ENCODE assay signal across 21 cellular contexts in genomic region chr9:113879318-113879717, GRCh38. TPM values are rescaled to one million over a fixed set of nuclear protein-coding genes. Genes with fewer than 3 reads are reported as not detected.
DNase-seq lines count a peak whose midpoint lies in the region; ATAC-seq and TF ChIP-seq lines count a peak whose summit lies in the region.
"Had no signal": no experiment of that assay in that cellular context is flagged by ENCODE, and none has a peak within 500 bp of the region (broad histone marks: within the 10 kb centered on the region; RNA-seq: fewer than 3 reads in every experiment).

No MANE protein-coding gene starts in this region.

- DNase-seq in activated naive CD4-positive, alpha-beta T cell treated with anti-CD3 and anti-CD28 coated beads, Interleukin-2, amount 10 ng/mL, durations not matched to agents 7 days and 5 days: peak; percentile 39
- no peak for DNase-seq in activated naive CD4-positive, alpha-beta T cell treated with Interleukin-2 at 50 U/mL for 16 hours
- DNase-seq in adrenal gland (peak in 6 of 7 donors; percentile 59 to 80 (median 62)), mesendoderm (no peak), uterus (peak; percentile 48 to 79), sigmoid colon (no peak)
- DNase-seq in CD8-positive, alpha-beta T cell: no peak
- DNase-seq: activated CD4-positive, alpha-beta memory T cell treated with anti-CD3 and anti-CD28 coated beads, Interleukin-2, amount 10 ng/mL, durations not matched to agents 7 days and 5 days; activated naive CD8-positive, alpha-beta T cell treated with anti-CD3 and anti-CD28 coated beads for 36 hours; activated T-cell treated with anti-CD3 and anti-CD28 coated beads, Interleukin-2, amount 50 U/mL, for 48 hours; CD4-positive, CD25-positive, alpha-beta regulatory T cell; NCI-H2029; NCI-H446; stimulated activated naive B cell treated with anti-CD40 and anti-IgM and Interleukin-4, amounts not matched to agents 10 μg/mL and 1 μg/mL and 100 μg/mL, for 72 hours; transverse colon had no signal

- no peaks in the 10 kb centered on the region for H3K9me3 ChIP-seq in adrenal gland (replicated peaks in 1 of 3)
- H3K9me3 ChIP-seq in uterus: no peaks in the 10 kb centered on the region
- no peaks in the 10 kb centered on the region for H3K9me3 ChIP-seq in sigmoid colon
- no peaks in the 10 kb centered on the region for H3K9me3 ChIP-seq in CD8-positive, alpha-beta T cell (ENCODE audit: low read length)
- H3K9me3 ChIP-seq: esophagus muscularis mucosa, heart left ventricle, transverse colon had no signal

- no peak overlapping the region for H3K56ac ChIP-seq in mesendoderm (ENCODE audit: low read length)

- no peak overlapping the region for H2BK120ac ChIP-seq in mesendoderm (ENCODE audit: low read depth, low read length)

- no peak for TF ChIP-seq CTCF in adrenal gland (IDR thresholded peaks at IDR 0.05)
- TF ChIP-seq CTCF in uterus (IDR thresholded peaks at IDR 0.05): no peak
- TF ChIP-seq CTCF in sigmoid colon (IDR thresholded peaks at IDR 0.05): no peak
- no peak for TF ChIP-seq CTCF in CD8-positive, alpha-beta T cell (IDR thresholded peaks at IDR 0.05)

- H4K5ac ChIP-seq in mesendoderm (ENCODE audit: low read length): no peak overlapping the region

- H3K4me3 ChIP-seq in adrenal gland (peak overlapping the region in 1 of 4 donors; percentile 11), mesendoderm (ENCODE audit: low read length) (no peak overlapping the region), uterus (peak overlapping the region in 1 of 2 donors; percentile 17), sigmoid colon (no peak overlapping the region)
- no peak overlapping the region for H3K4me3 ChIP-seq in CD8-positive, alpha-beta T cell (ENCODE audit: low read depth, low read length)
- H3K4me3 ChIP-seq: esophagus muscularis mucosa, GM23338, lung, transverse colon had no signal

- H3K27me3 Mint-ChIP-seq in activated naive CD4-positive, alpha-beta T cell treated with anti-CD3 and anti-CD28 coated beads, Interleukin-2, amount 10 ng/mL, durations not matched to agents 7 days and 5 days: peaks cover 43% of the 10 kb centered on the region
- H3K27me3 Mint-ChIP-seq in CD8-positive, alpha-beta T cell (ENCODE audit: low read depth): peaks cover 12% of the 10 kb centered on the region
- H3K27me3 Mint-ChIP-seq: stimulated activated naive B cell treated with anti-CD40 and anti-IgM and Interleukin-4, amounts not matched to agents 10 μg/mL and 1 μg/mL and 100 μg/mL, for 72 hours had no signal

- no peak for ATAC-seq in HG03457 (IDR thresholded peaks at IDR 0.05; ENCODE audit: unreplicated experiment)
- no peak for ATAC-seq in CD8-positive, alpha-beta T cell
- ATAC-seq: GM23338; heart left ventricle; natural killer cell treated with Interleukin-12 subunit alpha and Interleukin-12 subunit beta and Interleukin-15 and Interleukin-18, amount 100 ng/mL, for 72 hours; stimulated activated naive B cell treated with anti-CD40 and anti-IgM and Interleukin-4, amounts not matched to agents 10 μg/mL and 1 μg/mL and 100 μg/mL, for 72 hours had no signal

- no peak overlapping the region for H3K4me2 ChIP-seq in mesendoderm (ENCODE audit: low read length)
- H3K4me2 ChIP-seq: GM23338 had no signal

- peaks cover 13% of the 10 kb centered on the region for H3K79me1 ChIP-seq in mesendoderm (ENCODE audit: low read length)

- H3K23ac ChIP-seq in mesendoderm (ENCODE audit: low read length): no peak overlapping the region

- H3K36me3 ChIP-seq in adrenal gland (replicated peaks in 1 of 2) (no peaks in the 10 kb centered on the region), mesendoderm (ENCODE audit: control insufficient read depth, insufficient read depth, low read length) (no peaks in the 10 kb centered on the region), uterus (no peaks in the 10 kb centered on the region), sigmoid colon (no peaks in the 10 kb centered on the region)
- H3K36me3 ChIP-seq in CD8-positive, alpha-beta T cell (ENCODE audit: insufficient read depth, low read length): no peaks in the 10 kb centered on the region
- H3K36me3 ChIP-seq: esophagus muscularis mucosa, heart left ventricle, transverse colon had no signal

- H3K4me3 Mint-ChIP-seq in activated naive CD4-positive, alpha-beta T cell treated with anti-CD3 and anti-CD28 coated beads, Interleukin-2, amount 10 ng/mL, durations not matched to agents 7 days and 5 days: no peak overlapping the region
- H3K4me3 Mint-ChIP-seq in CD8-positive, alpha-beta T cell: no peak overlapping the region
- H3K4me3 Mint-ChIP-seq: activated CD4-positive, alpha-beta memory T cell treated with anti-CD3 and anti-CD28 coated beads, Interleukin-2, amount 10 ng/mL, durations not matched to agents 7 days and 5 days; activated naive CD8-positive, alpha-beta T cell treated with anti-CD3 and anti-CD28 coated beads for 36 hours; CD4-positive, CD25-positive, alpha-beta regulatory T cell; GM23338; natural killer cell treated with Interleukin-12 subunit alpha and Interleukin-12 subunit beta and Interleukin-15 and Interleukin-18, amount 100 ng/mL, for 72 hours; stimulated activated naive B cell treated with anti-CD40 and anti-IgM and Interleukin-4, amounts not matched to agents 10 μg/mL and 1 μg/mL and 100 μg/mL, for 72 hours had no signal

- no peak overlapping the region for H2BK5ac ChIP-seq in mesendoderm (ENCODE audit: low read length)

- WGBS in adrenal gland, 4 donors: 64 to 70% (median 66%) methylated on average over 4 of the region's 4 CpGs
- WGBS in mesendoderm (ENCODE audit: extremely low coverage, insufficient coverage, low lambda C conversion rate): no CpG with 5 or more reads among the region's 4 CpGs
- WGBS in sigmoid colon, 2 donors: 92 to 95% methylated on average over 4 of the region's 4 CpGs

- TF ChIP-seq POLR2A in adrenal gland (IDR thresholded peaks at IDR 0.05): no peak
- TF ChIP-seq POLR2A in uterus (IDR thresholded peaks at IDR 0.05): no peak
- no peak for TF ChIP-seq POLR2A in sigmoid colon (IDR thresholded peaks at IDR 0.05)

- H3K9ac ChIP-seq in mesendoderm (ENCODE audit: low read length): no peak overlapping the region

- no peak overlapping the region for H3K27ac Mint-ChIP-seq in activated naive CD4-positive, alpha-beta T cell treated with anti-CD3 and anti-CD28 coated beads, Interleukin-2, amount 10 ng/mL, durations not matched to agents 7 days and 5 days
- no peak overlapping the region for H3K27ac Mint-ChIP-seq in CD8-positive, alpha-beta T cell
- H3K27ac Mint-ChIP-seq: activated CD4-positive, alpha-beta memory T cell treated with anti-CD3 and anti-CD28 coated beads, Interleukin-2, amount 10 ng/mL, durations not matched to agents 7 days and 5 days; activated naive CD8-positive, alpha-beta T cell treated with anti-CD3 and anti-CD28 coated beads for 36 hours; CD4-positive, CD25-positive, alpha-beta regulatory T cell; natural killer cell treated with Interleukin-12 subunit alpha and Interleukin-12 subunit beta and Interleukin-15 and Interleukin-18, amount 100 ng/mL, for 72 hours; stimulated activated naive B cell treated with anti-CD40 and anti-IgM and Interleukin-4, amounts not matched to agents 10 μg/mL and 1 μg/mL and 100 μg/mL, for 72 hours had no signal

- H3K27me3 ChIP-seq in adrenal gland (no peaks in the 10 kb centered on the region), mesendoderm (ENCODE audit: insufficient read depth, low read length, poor library complexity) (no peaks in the 10 kb centered on the region), uterus (no peaks in the 10 kb centered on the region), sigmoid colon (no peaks in the 10 kb centered on the region)
- H3K27me3 ChIP-seq in CD8-positive, alpha-beta T cell (ENCODE audit: insufficient read depth, low read length): no peaks in the 10 kb centered on the region
- H3K27me3 ChIP-seq: esophagus muscularis mucosa, heart left ventricle had no signal

- no peak overlapping the region for H2BK15ac ChIP-seq in mesendoderm (replicated peaks; ENCODE audit: low read depth)

- POLR2A ChIA-PET in CD8-positive, alpha-beta T cell (lab: Charles Lee): no interaction called here

- H4K8ac ChIP-seq in mesendoderm (ENCODE audit: low read depth, low read length): no peak overlapping the region

- H3K9me3 Mint-ChIP-seq in activated naive CD4-positive, alpha-beta T cell treated with anti-CD3 and anti-CD28 coated beads, Interleukin-2, amount 10 ng/mL, durations not matched to agents 7 days and 5 days: no peaks in the 10 kb centered on the region
- no peaks in the 10 kb centered on the region for H3K9me3 Mint-ChIP-seq in CD8-positive, alpha-beta T cell
- H3K9me3 Mint-ChIP-seq: activated CD4-positive, alpha-beta memory T cell treated with anti-CD3 and anti-CD28 coated beads, Interleukin-2, amount 10 ng/mL, durations not matched to agents 7 days and 5 days; activated naive CD8-positive, alpha-beta T cell treated with anti-CD3 and anti-CD28 coated beads for 36 hours; GM23338; natural killer cell treated with Interleukin-12 subunit alpha and Interleukin-12 subunit beta and Interleukin-15 and Interleukin-18, amount 100 ng/mL, for 72 hours had no signal

- no peak for TF ChIP-seq EP300 in sigmoid colon (IDR thresholded peaks at IDR 0.05)

- H3K4ac ChIP-seq in mesendoderm (ENCODE audit: low read depth, low read length): peak overlapping the region; percentile 36

- CTCF ChIA-PET in activated naive CD4-positive, alpha-beta T cell treated with anti-CD3 and anti-CD28 coated beads, Interleukin-2, amount 10 ng/mL, durations not matched to agents 7 days and 5 days (lab: Charles Lee): no interaction called here
- CTCF ChIA-PET in CD8-positive, alpha-beta T cell (lab: Charles Lee): no interaction called here

- intact Hi-C loops in adrenal gland (cut with DNase I): loop anchor here (10.0 kb wide), 3 partner anchors 105 to 145 kb away; no protein-coding TSS in a partner anchor
- intact Hi-C loops in uterus (cut with DNase I; ENCODE audit: low total_unique reads): no loop called here
- intact Hi-C loops in sigmoid colon (cut with DNase I): loop anchor here (5.0 kb wide), 1 partner anchor 72 kb away; no protein-coding TSS in a partner anchor
- intact Hi-C loops in CD8-positive, alpha-beta T cell (cut with DNase I, micrococcal nuclease): loop anchor here in 1 of 2 experiments (5.0 kb wide), 1 partner anchor 197 kb away; no protein-coding TSS in a partner anchor

- H2AK5ac ChIP-seq in mesendoderm (ENCODE audit: low read length): no peak overlapping the region

- peaks cover 6% of the 10 kb centered on the region for H3K4me1 Mint-ChIP-seq in activated naive CD4-positive, alpha-beta T cell treated with anti-CD3 and anti-CD28 coated beads, Interleukin-2, amount 10 ng/mL, durations not matched to agents 7 days and 5 days
- peaks cover 5% of the 10 kb centered on the region for H3K4me1 Mint-ChIP-seq in CD8-positive, alpha-beta T cell (ENCODE audit: low read depth)

- no peak overlapping the region for H3K18ac ChIP-seq in mesendoderm (ENCODE audit: low read length)

- H3K79me2 ChIP-seq in mesendoderm (ENCODE audit: control insufficient read depth, insufficient read depth, low read length): peaks cover 37% of the 10 kb centered on the region

- H3K4me1 ChIP-seq in adrenal gland (replicated peaks in 1 of 2): peaks cover 12 to 45% of the 10 kb centered on the region in 2 donors
- no peaks in the 10 kb centered on the region for H3K4me1 ChIP-seq in mesendoderm (ENCODE audit: control insufficient read depth, low read depth, low read length)
- H3K4me1 ChIP-seq in uterus: no peaks in the 10 kb centered on the region
- H3K4me1 ChIP-seq in sigmoid colon: peaks cover 0 to 18% (median 8%) of the 10 kb centered on the region in 4 donors
- no peaks in the 10 kb centered on the region for H3K4me1 ChIP-seq in CD8-positive, alpha-beta T cell (ENCODE audit: insufficient read depth, low read length)

- H3K27ac ChIP-seq in adrenal gland (peak overlapping the region in 4 of 5 donors; percentile 52 to 69 (median 56)), mesendoderm (ENCODE audit: low read depth, low read length) (no peak overlapping the region), uterus (peak overlapping the region; percentile 57 to 68), sigmoid colon (no peak overlapping the region)
- no peak overlapping the region for H3K27ac ChIP-seq in CD8-positive, alpha-beta T cell (ENCODE audit: low read depth, low read length)
- H3K27ac ChIP-seq: esophagus muscularis mucosa, heart left ventricle had no signal

- no peaks in the 10 kb centered on the region for H3K36me3 Mint-ChIP-seq in activated naive CD4-positive, alpha-beta T cell treated with anti-CD3 and anti-CD28 coated beads, Interleukin-2, amount 10 ng/mL, durations not matched to agents 7 days and 5 days
- H3K36me3 Mint-ChIP-seq in CD8-positive, alpha-beta T cell: peaks cover 2% of the 10 kb centered on the region
- H3K36me3 Mint-ChIP-seq: activated naive CD8-positive, alpha-beta T cell treated with anti-CD3 and anti-CD28 coated beads for 36 hours; CD4-positive, CD25-positive, alpha-beta regulatory T cell had no signal

RNA-seq across cellular contexts. Expression of gene ZNF618, which starts 3.2 kb away (rescaled TPM):
- total RNA-seq in adrenal gland: 10 to 100 TPM in 6 of 8 donors, 1 to 10 TPM in 2; 6.6 to 21.3 (median 12.1) TPM
- 1 to 10 TPM; 4.5 to 8.0 (median 5.5) TPM for polyA plus RNA-seq in adrenal gland
- polyA plus RNA-seq in mesendoderm (2013, experiment 1 of 2): 19.8 TPM
- polyA plus RNA-seq in mesendoderm (2013, experiment 2 of 2): 19.5 TPM
- 10 to 100 TPM in 2 of 4 donors, 1 to 10 TPM in 2; 3.8 to 24.2 (median 12.3) TPM for total RNA-seq in uterus
- total RNA-seq in sigmoid colon: 1 to 10 TPM; 2.0 to 8.0 (median 2.6) TPM
- 1 to 10 TPM in 2 of 3 donors, under 1 TPM in 1; 0.92 to 2.3 (median 1.2) TPM for polyA plus RNA-seq in sigmoid colon
- 1 to 10 TPM in 1 of 2 experiments, under 1 TPM in 1; 0.67 to 1.1 TPM for total RNA-seq in CD8-positive, alpha-beta T cell
- polyA plus RNA-seq: CD4-positive, CD25-positive, alpha-beta regulatory T cell had no signal

Comparison
In these comparisons a context has a peak if more than half of its experiments do, and no peak if none do; other contexts are left out.
1. DNase-seq: peak in activated naive CD4-positive, alpha-beta T cell treated with anti-CD3 and anti-CD28 coated beads, Interleukin-2, amount 10 ng/mL, durations not matched to agents 7 days and 5 days (single experiment), adrenal gland (6 of 7) and uterus (2 of 2); none in activated naive CD4-positive, alpha-beta T cell treated with Interleukin-2 at 50 U/mL for 16 hours (single experiment), mesendoderm (single experiment), sigmoid colon (single experiment) and CD8-positive, alpha-beta T cell (0 of 7).
2. H3K27ac ChIP-seq: peak in adrenal gland (4 of 5) and uterus (2 of 2); none in mesendoderm (single experiment), sigmoid colon (0 of 4) and CD8-positive, alpha-beta T cell (single experiment).